ENCODE assay signal across 9 cellular contexts in the genomic region with DNA sequence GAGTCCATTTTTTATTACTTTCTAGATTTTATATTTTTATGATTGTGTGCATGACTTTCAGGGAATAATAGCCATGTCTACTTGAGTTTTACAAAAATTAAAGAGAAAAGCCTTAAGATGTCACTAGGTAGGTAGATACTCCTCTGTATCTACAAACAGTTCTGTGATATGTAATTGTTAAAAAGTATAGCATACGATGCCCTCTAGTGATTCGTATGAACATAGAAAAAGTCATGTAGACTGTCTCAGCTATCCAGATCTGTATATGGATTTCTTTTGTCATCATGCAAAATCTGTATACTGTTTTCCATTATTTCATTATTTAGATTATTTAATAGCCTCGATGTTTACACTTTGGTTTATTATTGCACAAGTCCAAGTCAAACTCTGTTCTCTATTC.
DNase-seq lines count a peak whose midpoint lies in the region; ATAC-seq and TF ChIP-seq lines count a peak whose summit lies in the region.
"Had no signal": no experiment of that assay in that cellular context is flagged by ENCODE, and none has a peak within 500 bp of the region (broad histone marks: within the 10 kb centered on the region; RNA-seq: fewer than 3 reads in every experiment).

No MANE protein-coding gene starts in this region.

- no peaks in the 10 kb centered on the region for H3F3A ChIP-seq in smooth muscle cell (ENCODE audit: low read depth)

- H3K9me3 Mint-ChIP-seq in T-cell, result peaks cover 4 to 9% (median 7%) of the 10 kb centered on the region in 3 donors

- BruUV-seq in mammary epithelial cell (replicated peaks; lab: Mats Ljungman, UMichigan), result no TSS peak

- WGBS in mammary epithelial cell (ENCODE audit: low coverage, missing lambda C conversion rate), result 4% methylated on average over 3 of the region's 3 CpGs
- 57% methylated on average over 3 of the region's 3 CpGs for WGBS in smooth muscle cell (ENCODE audit: low lambda C conversion rate)

- in situ Hi-C loops in mammary epithelial cell (cut with MboI; ENCODE audit: low sequenced_read_pairs in 2 of 2), result loop anchor here in 1 of 2 donors (25.0 kb wide), 1 partner anchor 1676 kb away; no protein-coding TSS in a partner anchor

- H3K9me3 ChIP-seq in mammary epithelial cell (replicated peaks; ENCODE audit: insufficient read depth, low read length), result no peaks in the 10 kb centered on the region
- H3K9me3 ChIP-seq in smooth muscle cell (replicated peaks; ENCODE audit: low read depth), result no peaks in the 10 kb centered on the region

- ATAC-seq in HG03354 (IDR thresholded peaks at IDR 0.05; ENCODE audit: poor library complexity, severe bottlenecking, unreplicated experiment) (no peak), T-cell (replicated peaks in 1 of 4) (no peak), GM19324 (IDR thresholded peaks at IDR 0.05; ENCODE audit: low FRiP score, unreplicated experiment) (no peak)

- H4K20me1 ChIP-seq in mammary epithelial cell (ENCODE audit: insufficient read depth, low read length) (no peaks in the 10 kb centered on the region), smooth muscle cell (ENCODE audit: low read depth) (no peaks in the 10 kb centered on the region)

- H3K4me3 ChIP-seq in mammary epithelial cell (replicated peaks in 1 of 3; ENCODE audit: insufficient read depth in 1 of 3, low read depth in 2 of 3, low read length in 3 of 3) (no peak overlapping the region), smooth muscle cell (no peak overlapping the region)

- no peaks in the 10 kb centered on the region for H3K4me1 Mint-ChIP-seq in T-cell
- H3K4me1 Mint-ChIP-seq: CD4-positive, alpha-beta memory T cell had no signal

- H3K36me3 ChIP-seq in mammary epithelial cell (ENCODE audit: insufficient read depth, low read length) (no peaks in the 10 kb centered on the region), smooth muscle cell (ENCODE audit: low read depth) (no peaks in the 10 kb centered on the region)

- intact Hi-C loops in mammary epithelial cell (cut with micrococcal nuclease), result no loop called here

- no peaks in the 10 kb centered on the region for H3K79me2 ChIP-seq in mammary epithelial cell (ENCODE audit: insufficient read depth, low read length)
- H3K79me2 ChIP-seq in smooth muscle cell (ENCODE audit: low read depth), result no peaks in the 10 kb centered on the region

- TF ChIP-seq CTCF in mammary epithelial cell (conservative IDR thresholded peaks at IDR 0.05 in 1 of 2, IDR thresholded peaks at IDR 0.05 in 1 of 2; ENCODE audit: extremely low read depth in 1 of 2, insufficient read depth in 1 of 2, low read depth in 1 of 2, low read length in 2 of 2) (peak; percentile 22 to 50), smooth muscle cell (IDR thresholded peaks at IDR 0.05; ENCODE audit: borderline replicate concordance, insufficient read depth, poor library complexity, severe bottlenecking) (peak; percentile 38)

- no peaks in the 10 kb centered on the region for H3K4me1 ChIP-seq in mammary epithelial cell (ENCODE audit: insufficient read depth, low read length)
- no peaks in the 10 kb centered on the region for H3K4me1 ChIP-seq in smooth muscle cell (ENCODE audit: low read depth)

- no peak overlapping the region for H3K27ac Mint-ChIP-seq in T-cell
- H3K27ac Mint-ChIP-seq: CD4-positive, alpha-beta memory T cell had no signal

- no peaks in the 10 kb centered on the region for H3K36me3 Mint-ChIP-seq in T-cell
- H3K36me3 Mint-ChIP-seq: CD4-positive, alpha-beta memory T cell had no signal

- H3K4me3 Mint-ChIP-seq in T-cell, result no peak overlapping the region
- H3K4me3 Mint-ChIP-seq: CD4-positive, alpha-beta memory T cell had no signal

- CTCF ChIA-PET in mammary epithelial cell (lab: Charles Lee; ENCODE audit: low non-redundant PET), result interaction anchor here (0.5 kb wide), 1 partner anchor 552 kb away, joined by 3 read pairs; no protein-coding TSS in a partner anchor
- CTCF ChIA-PET in T-cell (lab: Charles Lee), result no interaction called here

- H3K9ac ChIP-seq in mammary epithelial cell (ENCODE audit: insufficient read depth, low read length), result no peak overlapping the region
- H3K9ac ChIP-seq in smooth muscle cell (ENCODE audit: low read depth), result no peak overlapping the region

- H3K27me3 ChIP-seq in mammary epithelial cell (ENCODE audit: insufficient read depth, low read length) (no peaks in the 10 kb centered on the region), smooth muscle cell (ENCODE audit: low read depth) (no peaks in the 10 kb centered on the region)

- peak; percentile 1 for DNase-seq in NCI-H748 (lab: John Stamatoyannopoulos, UW; ENCODE audit: unreplicated experiment)
- no peak for DNase-seq in NCI-H748 treated with DMSO at 0.1 percent for 48 hours (lab: John Stamatoyannopoulos, UW)
- DNase-seq in NCI-H345 (lab: John Stamatoyannopoulos, UW), result peak; percentile 35
- peak; percentile 6 for DNase-seq in mammary epithelial cell
- DNase-seq in smooth muscle cell (lab: John Stamatoyannopoulos, UW; ENCODE audit: unreplicated experiment), result no peak
- no peak for DNase-seq in T-cell
- DNase-seq: CD4-positive, alpha-beta memory T cell had no signal

- H3K4me2 ChIP-seq in mammary epithelial cell (ENCODE audit: insufficient read depth, low read depth, low read length) (no peak overlapping the region), smooth muscle cell (no peak overlapping the region)

- H2AFZ ChIP-seq in mammary epithelial cell (ENCODE audit: low read depth, low read length) (no peak overlapping the region), smooth muscle cell (ENCODE audit: low read depth) (no peak overlapping the region)

- POLR2A ChIA-PET in T-cell (lab: Charles Lee), result no interaction called here

- dilution Hi-C loops in mammary epithelial cell (cut with HindIII; ENCODE audit: low sequenced_read_pairs), result no loop called here

- no peaks in the 10 kb centered on the region for H3K27me3 Mint-ChIP-seq in T-cell
- H3K27me3 Mint-ChIP-seq: CD4-positive, alpha-beta memory T cell had no signal

- H3K27ac ChIP-seq in mammary epithelial cell (ENCODE audit: insufficient read depth, low read depth, low read length) (no peak overlapping the region), smooth muscle cell (ENCODE audit: low read depth) (no peak overlapping the region)

Comparison
In these comparisons a context has a peak if more than half of its experiments do, and no peak if none do; other contexts are left out.
1. DNase-seq: peak in NCI-H748 (single experiment), NCI-H345 (single experiment) and mammary epithelial cell (single experiment); none in NCI-H748 treated with DMSO at 0.1 percent for 48 hours (single experiment), smooth muscle cell (single experiment) and T-cell (0 of 34).